In the genomic region with DNA sequence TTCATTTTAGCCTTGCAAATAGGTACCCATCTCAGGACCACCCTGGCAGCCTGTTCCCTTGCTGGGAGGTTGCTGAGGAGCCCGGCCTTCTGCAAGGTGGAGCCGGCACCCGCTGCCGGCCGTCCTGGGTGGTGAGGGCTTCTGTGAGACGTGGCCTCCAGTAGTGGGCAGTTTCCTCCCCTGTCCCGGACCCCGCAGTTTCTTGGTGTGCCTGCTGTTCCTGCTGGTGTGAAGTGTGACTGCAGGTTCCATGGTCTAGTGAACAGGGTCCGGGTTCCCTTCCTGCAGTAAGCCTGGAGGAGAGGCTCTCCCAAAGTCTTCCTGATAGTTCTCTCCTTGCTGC, we compare ENCODE assay signal across 8 cellular contexts. TPM values are rescaled to one million over a fixed set of nuclear protein-coding genes. Genes with fewer than 3 reads are reported as not detected.
"Had no signal": no experiment of that assay in that cellular context is flagged by ENCODE, and none has a peak within 500 bp of the region (broad histone marks: within the 10 kb centered on the region; RNA-seq: fewer than 3 reads in every experiment).

No MANE protein-coding gene starts in this region.

- H3K27ac ChIP-seq: GM23248 had no signal

- H3K27ac Mint-ChIP-seq: HFFc6 had no signal

- H3K4me3 Mint-ChIP-seq: HFFc6 had no signal

- H3K36me3 ChIP-seq: HAP-1 had no signal

- ATAC-seq: HCT116 had no signal

- DNase-seq: GM23248, GOT3, H7, HFFc6, IMR-90 had no signal

- H3K4me3 ChIP-seq: GM23248, HAP-1 had no signal

- H3K9me3 Mint-ChIP-seq: HFFc6 had no signal

- H3K9me3 ChIP-seq: HAP-1 had no signal

- H3K4me1 ChIP-seq: HAP-1 had no signal

RNA-seq across cellular contexts. Expression of gene OLFM1, which starts 13.6 kb away (rescaled TPM):
- total RNA-seq: HT-29 had no signal
